13 cellular contexts compared by ENCODE assay signal in the genomic region with DNA sequence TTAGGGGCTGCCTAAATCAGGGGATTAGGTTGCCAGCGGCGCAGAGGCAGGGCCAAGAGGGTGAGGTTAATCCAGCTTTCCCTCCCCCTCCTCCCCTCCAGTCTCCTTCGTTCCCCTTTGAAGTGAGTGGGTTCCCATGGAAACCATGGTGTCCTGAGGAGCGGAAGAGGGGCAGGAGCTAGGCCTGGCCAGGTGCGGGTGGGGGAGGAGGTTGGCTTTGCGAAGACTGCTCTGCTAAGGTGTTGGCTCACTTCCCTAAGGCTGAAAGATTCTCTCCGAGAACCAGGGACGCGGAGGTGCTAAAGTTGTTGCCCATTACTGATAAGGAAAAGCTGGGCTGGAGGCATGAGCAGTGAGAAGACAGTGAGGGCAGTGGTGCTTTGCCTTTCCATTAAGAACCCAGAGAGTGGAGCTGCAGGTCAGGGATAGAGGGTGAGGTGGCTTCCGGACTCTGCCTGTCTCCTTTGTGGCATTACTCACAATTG.
DNase-seq lines count a peak whose midpoint lies in the region; ATAC-seq, FAIRE-seq and TF ChIP-seq lines count a peak whose summit lies in the region.
"Had no signal": no experiment of that assay in that cellular context is flagged by ENCODE, and none has a peak within 500 bp of the region (broad histone marks: within the 10 kb centered on the region; RNA-seq: fewer than 3 reads in every experiment).

No MANE protein-coding gene starts in this region.

- ATAC-seq in foreskin keratinocyte: peak; percentile 13
- ATAC-seq: Panc1 had no signal

- H3K4me1 Mint-ChIP-seq in activated T-helper 1 cell treated with anti-CD3 and anti-CD28 coated beads, Interleukin-12 subunit alpha, Interleukin-12 subunit beta, Interleukin-2, Interleukin-4 antibody, amounts not matched to agents 30 ng/mL and 10 ng/mL and 1 ng/mL, durations not matched to agents 14 hours and 24 hours and 36 hours (ENCODE audit: low read depth): no peaks in the 10 kb centered on the region

- H3K36me3 Mint-ChIP-seq in activated T-helper 1 cell treated with anti-CD3 and anti-CD28 coated beads, Interleukin-12 subunit alpha, Interleukin-12 subunit beta, Interleukin-2, Interleukin-4 antibody, amounts not matched to agents 30 ng/mL and 10 ng/mL and 1 ng/mL, durations not matched to agents 14 hours and 24 hours and 36 hours (ENCODE audit: low read depth): no peaks in the 10 kb centered on the region

- no peak overlapping the region for H2AFZ ChIP-seq in smooth muscle cell (ENCODE audit: low read depth)

- H3K4me2 ChIP-seq in smooth muscle cell: peak overlapping the region; percentile 36

- peak; percentile 39 for DNase-seq in Jurkat, Clone E6-1 (ENCODE audit: low read depth, low spot score)
- peak; percentile 99 for DNase-seq in NCI-H82 (lab: John Stamatoyannopoulos, UW)
- DNase-seq in foreskin keratinocyte: no peak
- DNase-seq in smooth muscle cell (lab: John Stamatoyannopoulos, UW; ENCODE audit: unreplicated experiment): no peak
- DNase-seq in ovary: no peak
- no peak for DNase-seq in activated T-helper 1 cell treated with anti-CD3 and anti-CD28 coated beads, Interleukin-12 subunit alpha, Interleukin-12 subunit beta, Interleukin-2, Interleukin-4 antibody, amounts not matched to agents 30 ng/mL and 10 ng/mL and 1 ng/mL, durations not matched to agents 14 hours and 24 hours and 36 hours (ENCODE audit: low spot score)
- no peak for DNase-seq in GM19239 (ENCODE audit: insufficient read length, low spot score)
- DNase-seq: activated gamma-delta T cell treated with Interleukin-2 at 50 U/mL for 16 hours; CD4-positive, alpha-beta T cell; glutamatergic neuron; KBM-7; testis had no signal

- H3K27me3 ChIP-seq in foreskin keratinocyte (peaks cover 40% of the 10 kb centered on the region), smooth muscle cell (ENCODE audit: low read depth) (no peaks in the 10 kb centered on the region), ovary (no peaks in the 10 kb centered on the region)
- H3K27me3 ChIP-seq: testis had no signal

- no peak overlapping the region for H3K27ac ChIP-seq in foreskin keratinocyte
- no peak overlapping the region for H3K27ac ChIP-seq in smooth muscle cell (ENCODE audit: low read depth)
- no peak overlapping the region for H3K27ac ChIP-seq in ovary
- H3K27ac ChIP-seq: testis had no signal

- H3K4me3 ChIP-seq in Jurkat, Clone E6-1 (ENCODE audit: low read length): no peak overlapping the region
- no peak overlapping the region for H3K4me3 ChIP-seq in smooth muscle cell
- H3K4me3 ChIP-seq in ovary: no peak overlapping the region
- H3K4me3 ChIP-seq: testis had no signal

- no peaks in the 10 kb centered on the region for H4K20me1 ChIP-seq in smooth muscle cell (ENCODE audit: low read depth)

- H3K27me3 Mint-ChIP-seq in activated T-helper 1 cell treated with anti-CD3 and anti-CD28 coated beads, Interleukin-12 subunit alpha, Interleukin-12 subunit beta, Interleukin-2, Interleukin-4 antibody, amounts not matched to agents 30 ng/mL and 10 ng/mL and 1 ng/mL, durations not matched to agents 14 hours and 24 hours and 36 hours (ENCODE audit: insufficient read depth): peaks cover 26% of the 10 kb centered on the region

- H3K9me3 Mint-ChIP-seq in activated T-helper 1 cell treated with anti-CD3 and anti-CD28 coated beads, Interleukin-12 subunit alpha, Interleukin-12 subunit beta, Interleukin-2, Interleukin-4 antibody, amounts not matched to agents 30 ng/mL and 10 ng/mL and 1 ng/mL, durations not matched to agents 14 hours and 24 hours and 36 hours: no peaks in the 10 kb centered on the region
- H3K9me3 Mint-ChIP-seq: CD4-positive, alpha-beta T cell had no signal

- FAIRE-seq in GM19239 (lab: Jason Lieb, UNC): no peak

- H3K36me3 ChIP-seq in smooth muscle cell (ENCODE audit: low read depth): no peaks in the 10 kb centered on the region
- H3K36me3 ChIP-seq in ovary: no peaks in the 10 kb centered on the region

- no peak for TF ChIP-seq EP300 in ovary (IDR thresholded peaks at IDR 0.05)

- H3K79me2 ChIP-seq in smooth muscle cell (ENCODE audit: low read depth): no peaks in the 10 kb centered on the region

- TF ChIP-seq CTCF in foreskin keratinocyte (conservative IDR thresholded peaks at IDR 0.05) (peak; percentile 21), smooth muscle cell (IDR thresholded peaks at IDR 0.05; ENCODE audit: borderline replicate concordance, insufficient read depth, poor library complexity, severe bottlenecking) (no peak), ovary (IDR thresholded peaks at IDR 0.05) (no peak)

- WGBS in smooth muscle cell (ENCODE audit: low lambda C conversion rate): 33% methylated on average over 10 of the region's 10 CpGs
- 70 to 84% (median 79%) methylated on average over 10 of the region's 10 CpGs for WGBS in ovary, 3 donors

- H3K4me1 ChIP-seq in foreskin keratinocyte (no peaks in the 10 kb centered on the region), smooth muscle cell (ENCODE audit: low read depth) (peaks cover 21% of the 10 kb centered on the region), ovary (ENCODE audit: insufficient read depth) (peaks cover 1% of the 10 kb centered on the region)
- H3K4me1 ChIP-seq: testis had no signal

- no peak overlapping the region for H3K4me3 Mint-ChIP-seq in activated T-helper 1 cell treated with anti-CD3 and anti-CD28 coated beads, Interleukin-12 subunit alpha, Interleukin-12 subunit beta, Interleukin-2, Interleukin-4 antibody, amounts not matched to agents 30 ng/mL and 10 ng/mL and 1 ng/mL, durations not matched to agents 14 hours and 24 hours and 36 hours
- H3K4me3 Mint-ChIP-seq: CD4-positive, alpha-beta T cell had no signal

- intact Hi-C loops in ovary (cut with DNase I): no loop called here
- intact Hi-C loops in activated T-helper 1 cell treated with anti-CD3 and anti-CD28 coated beads, Interleukin-12 subunit alpha, Interleukin-12 subunit beta, Interleukin-2, Interleukin-4 antibody, amounts not matched to agents 30 ng/mL and 10 ng/mL and 1 ng/mL, durations not matched to agents 14 hours and 24 hours and 36 hours (cut with micrococcal nuclease): no loop called here

- TF ChIP-seq POLR2A in ovary (IDR thresholded peaks at IDR 0.05): no peak

- no peak overlapping the region for H3K9ac ChIP-seq in smooth muscle cell (ENCODE audit: low read depth)

- no peak overlapping the region for H3K27ac Mint-ChIP-seq in activated T-helper 1 cell treated with anti-CD3 and anti-CD28 coated beads, Interleukin-12 subunit alpha, Interleukin-12 subunit beta, Interleukin-2, Interleukin-4 antibody, amounts not matched to agents 30 ng/mL and 10 ng/mL and 1 ng/mL, durations not matched to agents 14 hours and 24 hours and 36 hours
- H3K27ac Mint-ChIP-seq: CD4-positive, alpha-beta T cell had no signal

- no peaks in the 10 kb centered on the region for H3K9me3 ChIP-seq in smooth muscle cell (replicated peaks; ENCODE audit: low read depth)
- H3K9me3 ChIP-seq in ovary: no peaks in the 10 kb centered on the region
- H3K9me3 ChIP-seq: testis had no signal

- H3F3A ChIP-seq in smooth muscle cell (ENCODE audit: low read depth): no peaks in the 10 kb centered on the region

Comparison
In these comparisons a context has a peak if more than half of its experiments do, and no peak if none do; other contexts are left out.
1. DNase-seq: peak in Jurkat, Clone E6-1 (single experiment) and NCI-H82 (single experiment); none in foreskin keratinocyte (0 of 2), smooth muscle cell (single experiment), ovary (0 of 5), activated T-helper 1 cell treated with anti-CD3 and anti-CD28 coated beads, Interleukin-12 subunit alpha, Interleukin-12 subunit beta, Interleukin-2, Interleukin-4 antibody, amounts not matched to agents 30 ng/mL and 10 ng/mL and 1 ng/mL, durations not matched to agents 14 hours and 24 hours and 36 hours (single experiment) and GM19239 (single experiment).